8 cellular contexts compared by ENCODE assay signal in the genomic region with DNA sequence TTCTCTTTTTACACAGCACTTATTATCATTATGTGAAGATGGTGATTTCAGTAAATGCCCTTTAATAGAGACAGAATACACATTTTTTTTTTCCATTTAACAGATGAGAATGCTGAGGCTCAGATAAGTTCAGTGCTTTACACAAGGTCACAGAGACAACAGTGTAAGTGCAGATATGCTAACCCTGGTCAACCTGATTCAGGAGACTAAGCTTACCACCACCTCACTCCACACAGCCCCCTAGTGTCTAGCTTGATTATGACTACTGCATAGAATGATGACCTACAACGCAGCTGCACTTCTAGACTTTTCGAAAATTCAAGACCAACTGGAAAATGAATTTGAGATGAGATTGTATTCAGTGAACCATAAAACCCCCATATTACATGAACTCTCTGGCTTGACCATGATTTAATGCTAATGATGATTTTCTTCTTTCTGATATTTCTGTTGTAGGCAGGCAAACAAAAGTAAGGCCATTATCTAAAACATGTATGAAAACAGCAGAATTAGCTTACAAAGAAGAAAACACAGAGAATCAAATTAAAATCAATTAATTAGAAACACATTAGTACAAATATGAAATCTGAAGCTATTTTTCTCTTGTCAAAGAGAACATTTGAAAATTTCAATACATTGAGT.
DNase-seq lines count a peak whose midpoint lies in the region; ATAC-seq and TF ChIP-seq lines count a peak whose summit lies in the region.

No MANE protein-coding gene starts in this region.

- 69 to 89% (median 72%) methylated on average over 2 of the region's 2 CpGs for WGBS in psoas muscle, 3 donors

- H3K4me3 Mint-ChIP-seq in WTC11 (no peak overlapping the region), mesothelial cell of epicardium (no peak overlapping the region)

- H3K4me1 Mint-ChIP-seq in WTC11 (peaks cover 4% of the 10 kb centered on the region), mesothelial cell of epicardium (peaks cover 25% of the 10 kb centered on the region)

- no peaks in the 10 kb centered on the region for H3K4me1 ChIP-seq in psoas muscle

- H3K27me3 Mint-ChIP-seq in WTC11 (ENCODE audit: low read depth) (no peaks in the 10 kb centered on the region), mesothelial cell of epicardium (ENCODE audit: low read depth) (no peaks in the 10 kb centered on the region)

- ATAC-seq in HG02798 (IDR thresholded peaks at IDR 0.05; ENCODE audit: poor library complexity, unreplicated experiment) (peak; percentile 82), WTC11 (peak; percentile 99), sciatic nerve (no peak), GM19467 (IDR thresholded peaks at IDR 0.05; ENCODE audit: unreplicated experiment) (no peak), psoas muscle (no peak)

- no peaks in the 10 kb centered on the region for H3K27me3 ChIP-seq in psoas muscle (ENCODE audit: insufficient read depth in 3 of 3, low read length in 2 of 3)

- CTCF ChIA-PET in WTC11 (lab: Charles Lee) = interaction anchor here (0.6 to 2.4 kb wide), 29 partner anchors 8 to 921 kb away, joined by 3 to 35 read pairs (median 4); a partner anchor contains a TSS

- H3K27ac ChIP-seq in psoas muscle = no peak overlapping the region

- H3K4me3 ChIP-seq in psoas muscle = no peak overlapping the region

- POLR2A ChIA-PET in WTC11 (lab: Charles Lee) = no interaction called here

- peaks cover under 1% of the 10 kb centered on the region for H3K9me3 ChIP-seq in psoas muscle

- H3K9me3 Mint-ChIP-seq in WTC11 = peaks cover 8% of the 10 kb centered on the region
- H3K9me3 Mint-ChIP-seq in mesothelial cell of epicardium = peaks cover 9% of the 10 kb centered on the region

- H3K36me3 Mint-ChIP-seq in WTC11 (no peaks in the 10 kb centered on the region), mesothelial cell of epicardium (no peaks in the 10 kb centered on the region)

- intact Hi-C loops in sciatic nerve (cut with DNase I) = no loop called here
- intact Hi-C loops in psoas muscle (cut with DNase I) = no loop called here

- H3K36me3 ChIP-seq in psoas muscle (ENCODE audit: insufficient read depth in 1 of 2, low read depth in 1 of 2) = no peaks in the 10 kb centered on the region

- TF ChIP-seq CTCF in GM10266 (IDR thresholded peaks at IDR 0.05; ENCODE audit: control insufficient read depth, insufficient read depth, low read depth, missing control alignments) (peak; percentile 48), WTC11 (IDR thresholded peaks at IDR 0.05) (peak; percentile 65), mesothelial cell of epicardium (IDR thresholded peaks at IDR 0.05; ENCODE audit: unreplicated experiment) (peak; percentile 17), psoas muscle (IDR thresholded peaks at IDR 0.05) (no peak)

- H3K27ac Mint-ChIP-seq in WTC11 (no peak overlapping the region), mesothelial cell of epicardium (no peak overlapping the region)

- DNase-seq in GM10266 (ENCODE audit: extremely low spot score) (peak; percentile 34), WTC11 (ENCODE audit: low spot score) (peak; percentile 33), mesothelial cell of epicardium (ENCODE audit: low spot score in 2 of 2, unreplicated experiment in 2 of 2) (no peak), sciatic nerve (ENCODE audit: low spot score) (no peak), psoas muscle (no peak)
- DNase-seq in activated CD8-positive, alpha-beta memory T cell treated with anti-CD3 and anti-CD28 coated beads, Interleukin-2, amount 50 U/mL, for 4 hours = no peak

TF ChIP-seq in WTC11, 78 proteins besides CTCF, POLR2A, EP300 and RAD21:
- no peak for TF ChIP-seq JUN (CRISPR knock-in tag; IDR thresholded peaks at IDR 0.05)
- TF ChIP-seq NFE2L1 (CRISPR knock-in tag; IDR thresholded peaks at IDR 0.05) = no peak
- TF ChIP-seq, protein P1, sequence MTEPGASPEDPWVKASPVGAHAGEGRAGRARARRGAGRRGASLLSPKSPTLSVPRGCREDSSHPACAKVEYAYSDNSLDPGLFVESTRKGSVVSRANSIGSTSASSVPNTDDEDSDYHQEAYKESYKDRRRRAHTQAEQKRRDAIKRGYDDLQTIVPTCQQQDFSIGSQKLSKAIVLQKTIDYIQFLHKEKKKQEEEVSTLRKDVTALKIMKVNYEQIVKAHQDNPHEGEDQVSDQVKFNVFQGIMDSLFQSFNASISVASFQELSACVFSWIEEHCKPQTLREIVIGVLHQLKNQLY (CRISPR knock-in tag; IDR thresholded peaks at IDR 0.05) = no peak
- TF ChIP-seq, protein P2, sequence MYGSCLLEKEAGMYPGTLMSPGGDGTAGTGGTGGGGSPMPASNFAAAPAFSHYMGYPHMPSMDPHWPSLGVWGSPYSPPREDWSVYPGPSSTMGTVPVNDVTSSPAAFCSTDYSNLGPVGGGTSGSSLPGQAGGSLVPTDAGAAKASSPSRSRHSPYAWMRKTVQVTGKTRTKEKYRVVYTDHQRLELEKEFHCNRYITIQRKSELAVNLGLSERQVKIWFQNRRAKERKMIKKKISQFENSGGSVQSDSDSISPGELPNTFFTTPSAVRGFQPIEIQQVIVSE (CRISPR knock-in tag; IDR thresholded peaks at IDR 0.05; ENCODE audit: borderline replicate concordance) = no peak
- no peak for TF ChIP-seq ZNF416 (CRISPR knock-in tag; IDR thresholded peaks at IDR 0.05)
- TF ChIP-seq FOXP1 (CRISPR knock-in tag; IDR thresholded peaks at IDR 0.05; ENCODE audit: borderline replicate concordance) = no peak
- TF ChIP-seq RORB (CRISPR knock-in tag; IDR thresholded peaks at IDR 0.05) = no peak
- TF ChIP-seq, protein P3, sequence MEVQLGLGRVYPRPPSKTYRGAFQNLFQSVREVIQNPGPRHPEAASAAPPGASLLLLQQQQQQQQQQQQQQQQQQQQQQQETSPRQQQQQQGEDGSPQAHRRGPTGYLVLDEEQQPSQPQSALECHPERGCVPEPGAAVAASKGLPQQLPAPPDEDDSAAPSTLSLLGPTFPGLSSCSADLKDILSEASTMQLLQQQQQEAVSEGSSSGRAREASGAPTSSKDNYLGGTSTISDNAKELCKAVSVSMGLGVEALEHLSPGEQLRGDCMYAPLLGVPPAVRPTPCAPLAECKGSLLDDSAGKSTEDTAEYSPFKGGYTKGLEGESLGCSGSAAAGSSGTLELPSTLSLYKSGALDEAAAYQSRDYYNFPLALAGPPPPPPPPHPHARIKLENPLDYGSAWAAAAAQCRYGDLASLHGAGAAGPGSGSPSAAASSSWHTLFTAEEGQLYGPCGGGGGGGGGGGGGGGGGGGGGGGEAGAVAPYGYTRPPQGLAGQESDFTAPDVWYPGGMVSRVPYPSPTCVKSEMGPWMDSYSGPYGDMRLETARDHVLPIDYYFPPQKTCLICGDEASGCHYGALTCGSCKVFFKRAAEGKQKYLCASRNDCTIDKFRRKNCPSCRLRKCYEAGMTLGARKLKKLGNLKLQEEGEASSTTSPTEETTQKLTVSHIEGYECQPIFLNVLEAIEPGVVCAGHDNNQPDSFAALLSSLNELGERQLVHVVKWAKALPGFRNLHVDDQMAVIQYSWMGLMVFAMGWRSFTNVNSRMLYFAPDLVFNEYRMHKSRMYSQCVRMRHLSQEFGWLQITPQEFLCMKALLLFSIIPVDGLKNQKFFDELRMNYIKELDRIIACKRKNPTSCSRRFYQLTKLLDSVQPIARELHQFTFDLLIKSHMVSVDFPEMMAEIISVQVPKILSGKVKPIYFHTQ (CRISPR knock-in tag; IDR thresholded peaks at IDR 0.05) = no peak
- TF ChIP-seq, protein P4, sequence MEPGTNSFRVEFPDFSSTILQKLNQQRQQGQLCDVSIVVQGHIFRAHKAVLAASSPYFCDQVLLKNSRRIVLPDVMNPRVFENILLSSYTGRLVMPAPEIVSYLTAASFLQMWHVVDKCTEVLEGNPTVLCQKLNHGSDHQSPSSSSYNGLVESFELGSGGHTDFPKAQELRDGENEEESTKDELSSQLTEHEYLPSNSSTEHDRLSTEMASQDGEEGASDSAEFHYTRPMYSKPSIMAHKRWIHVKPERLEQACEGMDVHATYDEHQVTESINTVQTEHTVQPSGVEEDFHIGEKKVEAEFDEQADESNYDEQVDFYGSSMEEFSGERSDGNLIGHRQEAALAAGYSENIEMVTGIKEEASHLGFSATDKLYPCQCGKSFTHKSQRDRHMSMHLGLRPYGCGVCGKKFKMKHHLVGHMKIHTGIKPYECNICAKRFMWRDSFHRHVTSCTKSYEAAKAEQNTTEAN (CRISPR knock-in tag; IDR thresholded peaks at IDR 0.05) = no peak
- no peak for TF ChIP-seq ETV6 (CRISPR knock-in tag; IDR thresholded peaks at IDR 0.05)
- TF ChIP-seq GTF2I (CRISPR knock-in tag; conservative IDR thresholded peaks at IDR 0.05) = no peak
TF ChIP-seq in WTC11: peak in this region for 0.

Comparison
In these comparisons a context has a peak if more than half of its experiments do, and no peak if none do; other contexts are left out.
1. DNase-seq: peak in GM10266 (single experiment) and WTC11 (single experiment); none in mesothelial cell of epicardium (0 of 2), activated CD8-positive, alpha-beta memory T cell treated with anti-CD3 and anti-CD28 coated beads, Interleukin-2, amount 50 U/mL, for 4 hours (single experiment), sciatic nerve (single experiment) and psoas muscle (0 of 2).
2. ATAC-seq: peak in HG02798 (single experiment) and WTC11 (single experiment); none in sciatic nerve (single experiment), GM19467 (single experiment) and psoas muscle (0 of 4).